Comparison of ENCODE assay signal across 8 cellular contexts in the genomic region with DNA sequence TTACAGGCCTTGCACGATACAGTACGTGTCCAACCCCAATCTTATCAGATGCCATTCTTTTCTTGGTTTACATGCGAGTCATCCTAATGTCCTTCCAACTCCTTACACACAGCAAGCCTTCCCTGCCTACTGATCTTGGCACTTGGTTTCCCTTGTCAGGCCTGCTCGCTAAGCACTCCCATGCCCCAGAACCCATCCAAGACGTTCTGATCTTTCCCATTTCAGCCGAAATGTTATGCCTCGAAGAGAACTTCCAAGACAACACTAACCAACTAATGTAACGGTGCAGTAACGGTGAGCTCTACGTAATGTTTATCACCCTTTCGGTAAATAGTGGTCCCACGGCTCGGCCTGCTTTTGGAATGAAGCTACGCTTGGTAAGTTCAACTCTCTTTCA. TPM values are rescaled to one million over a fixed set of nuclear protein-coding genes. Genes with fewer than 3 reads are reported as not detected.
DNase-seq lines count a peak whose midpoint lies in the region; ATAC-seq and TF ChIP-seq lines count a peak whose summit lies in the region.

No MANE protein-coding gene starts in this region.

- H3K4me3 ChIP-seq in OCI-LY7 (ENCODE audit: low read depth, low read length, poor library complexity, severe bottlenecking): peak overlapping the region; percentile 95
- peak overlapping the region; percentile 62 to 94 for H3K4me3 ChIP-seq in esophagus (ENCODE audit: low read depth in 1 of 2, low read length in 2 of 2)
- peak overlapping the region; percentile 86 for H3K4me3 ChIP-seq in rectal smooth muscle tissue (ENCODE audit: low read length)

- H3K4me1 ChIP-seq in ES-I3 (ENCODE audit: insufficient read depth, low read length): no peaks in the 10 kb centered on the region; the same call in 1 of the 2 replicates
- peaks cover 11% of the 10 kb centered on the region for H3K4me1 ChIP-seq in OCI-LY7 (ENCODE audit: insufficient read depth, low read length, poor library complexity, severe bottlenecking)
- H3K4me1 ChIP-seq in esophagus (ENCODE audit: control insufficient read depth in 2 of 2, insufficient read depth in 2 of 2, low read length in 1 of 2): peaks cover 0 to 3% of the 10 kb centered on the region in 2 donors
- peaks cover 8% of the 10 kb centered on the region for H3K4me1 ChIP-seq in rectal smooth muscle tissue (ENCODE audit: control insufficient read depth, insufficient read depth, low read length)

- no peaks in the 10 kb centered on the region for H3K9me3 ChIP-seq in ES-I3 (ENCODE audit: control insufficient read depth, insufficient read depth, low read length)
- no peaks in the 10 kb centered on the region for H3K9me3 ChIP-seq in OCI-LY7 (ENCODE audit: low read length)
- H3K9me3 ChIP-seq in esophagus (ENCODE audit: control insufficient read depth in 2 of 2, insufficient read depth in 1 of 2, low read depth in 1 of 2, low read length in 1 of 2): no peaks in the 10 kb centered on the region

- DNase-seq in OCI-LY7 (ENCODE audit: low spot score) (no peak), NCI-H2107 treated with DMSO at 0.1 percent for 48 hours (lab: John Stamatoyannopoulos, UW; ENCODE audit: unreplicated experiment) (no peak), globus pallidus (ENCODE audit: low spot score) (no peak), iPS-NIHi7 (ENCODE audit: extremely low spot score) (no peak)

- H3K27me3 ChIP-seq in esophagus (ENCODE audit: control insufficient read depth in 1 of 2, insufficient read depth in 2 of 2, low read length in 2 of 2) (no peaks in the 10 kb centered on the region), rectal smooth muscle tissue (ENCODE audit: control insufficient read depth, insufficient read depth, low read length) (no peaks in the 10 kb centered on the region)

- no peaks in the 10 kb centered on the region for H3K9me2 ChIP-seq in OCI-LY7 (ENCODE audit: insufficient read depth, low read length)

- H2AFZ ChIP-seq in OCI-LY7 (ENCODE audit: low read length): peak overlapping the region; percentile 11; the same call in 1 of the 2 replicates

- H3K36me3 ChIP-seq in ES-I3 (ENCODE audit: insufficient read depth, low read length): peaks cover 23% of the 10 kb centered on the region
- peaks cover 34% of the 10 kb centered on the region for H3K36me3 ChIP-seq in OCI-LY7 (ENCODE audit: insufficient read depth, low read length)
- H3K36me3 ChIP-seq in esophagus (ENCODE audit: control insufficient read depth in 2 of 2, insufficient read depth in 2 of 2, low read length in 1 of 2): peaks cover 15 to 24% of the 10 kb centered on the region in 2 donors
- H3K36me3 ChIP-seq in rectal smooth muscle tissue (ENCODE audit: control insufficient read depth, insufficient read depth, low read length): peaks cover 30% of the 10 kb centered on the region

- peaks cover 17% of the 10 kb centered on the region; the same call in 1 of the 2 replicates for H4K20me1 ChIP-seq in OCI-LY7 (ENCODE audit: insufficient read depth, low read length)

- peak overlapping the region; percentile 76 for H3K9ac ChIP-seq in ES-I3 (ENCODE audit: low read depth, low read length)
- peak overlapping the region; percentile 74 for H3K9ac ChIP-seq in rectal smooth muscle tissue (ENCODE audit: low read length)

- H3K27ac ChIP-seq in OCI-LY7 (ENCODE audit: low read depth, low read length, poor library complexity, severe bottlenecking) (peak overlapping the region; percentile 49), esophagus (ENCODE audit: low read depth in 2 of 2, low read length in 1 of 2) (no peak overlapping the region), rectal smooth muscle tissue (ENCODE audit: low read depth, low read length) (no peak overlapping the region)

- H3K4me2 ChIP-seq in OCI-LY7 (ENCODE audit: low read length): peak overlapping the region; percentile 84

- CTCF ChIA-PET in OCI-LY7 (lab: Charles Lee; ENCODE audit: unreplicated experiment): no interaction called here

- no TSS peak for BruUV-seq in OCI-LY7 (replicated peaks; lab: Mats Ljungman, UMichigan)

- POLR2A ChIA-PET in OCI-LY7 (lab: Charles Lee): interaction anchor here (0.6 to 1.6 kb wide), 3 partner anchors 10 to 357 kb away, joined by 3 to 5 read pairs (median 3); no protein-coding TSS in a partner anchor

- 3 to 4% methylated on average over 14 of the region's 14 CpGs for WGBS in esophagus, 2 donors

- intact Hi-C loops in OCI-LY7 (cut with micrococcal nuclease; ENCODE audit: unreplicated experiment): loop anchor here (5.0 kb wide), 1 partner anchor 491 kb away; the partner anchor contains the start of gene SMTN

- peaks cover 23% of the 10 kb centered on the region for H3K79me2 ChIP-seq in OCI-LY7 (ENCODE audit: insufficient read depth, low read depth, low read length)

- no peak for ATAC-seq in HG03457 (IDR thresholded peaks at IDR 0.05; ENCODE audit: unreplicated experiment)

- no peak for TF ChIP-seq CTCF in OCI-LY7 (conservative IDR thresholded peaks at IDR 0.05; ENCODE audit: low read length)

RNA-seq across cellular contexts. Expression of gene PES1, which starts 0.5 kb away (rescaled TPM):
- 78.2 and 83.4 TPM in 2 replicates for total RNA-seq in OCI-LY7 (2014; rRNA removed; shearing (Covaris generic))
- total RNA-seq in OCI-LY7 (2022): 78.5 and 107 TPM in 2 replicates
- 10 to 100 TPM; 31.3 to 46.6 TPM for polyA plus RNA-seq in esophagus

RNA-seq across cellular contexts. Expression of gene TCN2, which starts 15.8 kb away (rescaled TPM):
- 0.23 TPM in 1 of 2 replicates, not detected in the other for total RNA-seq in OCI-LY7 (2014; rRNA removed; shearing (Covaris generic))
- 3.4 and 3.8 TPM in 2 replicates for total RNA-seq in OCI-LY7 (2022)
- 1 to 10 TPM; 1.6 to 2.2 TPM for polyA plus RNA-seq in esophagus

RNA-seq across cellular contexts. Expression of gene GAL3ST1, which starts 16.7 kb away (rescaled TPM):
- total RNA-seq in OCI-LY7 (2014; rRNA removed; shearing (Covaris generic)): not detected in 2 replicates
- total RNA-seq in OCI-LY7 (2022): not detected in 2 replicates
- under 1 TPM; 0.14 to 0.15 TPM for polyA plus RNA-seq in esophagus

RNA-seq across cellular contexts. Expression of gene SLC35E4, which starts 44.4 kb away (rescaled TPM):
- 3.0 and 4.0 TPM in 2 replicates for total RNA-seq in OCI-LY7 (2014; rRNA removed; shearing (Covaris generic))
- 2.3 and 3.0 TPM in 2 replicates for total RNA-seq in OCI-LY7 (2022)
- polyA plus RNA-seq in esophagus: 1 to 10 TPM; 1.7 to 3.1 TPM

RNA-seq across cellular contexts. Expression of gene SEC14L6, which starts 44.6 kb away (rescaled TPM):
- not detected in 2 replicates for total RNA-seq in OCI-LY7 (2014; rRNA removed; shearing (Covaris generic))
- not detected in 2 replicates for total RNA-seq in OCI-LY7 (2022)
- under 1 TPM in 1 of 2 donors, not detected in 1; 0.07 TPM for polyA plus RNA-seq in esophagus
